8 cellular contexts compared by ENCODE assay signal in the genomic region with DNA sequence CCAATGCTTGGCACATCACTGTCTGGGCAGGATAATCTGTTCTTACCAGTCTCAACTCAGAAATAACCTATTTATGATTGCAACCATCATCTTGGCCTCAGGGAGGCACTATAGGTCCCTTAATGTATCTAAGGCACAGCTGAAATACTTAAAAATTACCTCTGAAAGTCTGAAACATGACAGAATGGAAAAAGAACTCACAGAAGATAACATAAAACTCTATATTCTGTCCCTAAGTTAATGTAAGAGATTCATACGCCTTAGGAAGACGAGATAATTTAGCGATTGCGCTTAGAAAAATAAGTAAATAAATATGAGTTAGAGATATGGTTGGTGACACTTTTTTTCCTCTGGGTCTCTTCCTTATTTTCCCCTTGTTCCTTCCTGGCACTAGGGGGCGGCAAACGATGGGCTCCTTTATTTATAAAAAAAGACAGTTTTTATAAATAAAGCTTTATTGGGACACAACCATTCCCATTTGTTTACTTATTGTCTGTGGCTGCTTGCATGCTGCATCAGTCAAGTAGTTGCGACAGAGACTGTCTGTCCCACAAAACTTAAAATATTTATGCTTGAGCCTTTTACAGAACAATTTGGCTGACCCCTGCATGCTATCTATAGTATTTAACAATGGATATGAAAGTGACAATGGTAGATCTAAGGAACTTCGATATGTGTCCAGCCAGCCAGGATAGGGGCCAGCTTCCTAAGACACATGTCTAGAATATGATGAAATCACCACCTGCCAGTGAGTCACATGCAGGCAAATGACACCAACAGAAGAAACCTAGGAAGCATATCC.
DNase-seq lines count a peak whose midpoint lies in the region; ATAC-seq, FAIRE-seq and TF ChIP-seq lines count a peak whose summit lies in the region.
"Had no signal": no experiment of that assay in that cellular context is flagged by ENCODE, and none has a peak within 500 bp of the region (broad histone marks: within the 10 kb centered on the region; RNA-seq: fewer than 3 reads in every experiment).

No MANE protein-coding gene starts in this region.

- H3K4me3 ChIP-seq in RWPE2 (ENCODE audit: severe bottlenecking) (no peak overlapping the region), neural cell (ENCODE audit: low read length) (no peak overlapping the region)

- peak; percentile 12 for FAIRE-seq in endometrium (lab: Jason Lieb, UNC)
- FAIRE-seq: colon had no signal

- TF ChIP-seq CTCF in RWPE2 (IDR thresholded peaks at IDR 0.05; ENCODE audit: poor library complexity, severe bottlenecking): peak; percentile 95
- TF ChIP-seq CTCF in neural cell (IDR thresholded peaks at IDR 0.05; ENCODE audit: poor library complexity, severe bottlenecking): peak; percentile 93

- peak; percentile 96 for TF ChIP-seq RAD21 in neural cell (conservative IDR thresholded peaks at IDR 0.05)

- H3K4me2 ChIP-seq in neural cell (ENCODE audit: low read length): no peak overlapping the region

- H2AFZ ChIP-seq in neural cell (ENCODE audit: low read depth, low read length): no peak overlapping the region

- H3K27ac ChIP-seq in RWPE2 (ENCODE audit: poor library complexity, severe bottlenecking): no peak overlapping the region
- H3K27ac ChIP-seq in neural cell (ENCODE audit: low read length): peak overlapping the region; percentile 25

- no peak overlapping the region for H3K9ac ChIP-seq in neural cell (ENCODE audit: low read length)

- no peaks in the 10 kb centered on the region for H3F3A ChIP-seq in neural cell (ENCODE audit: insufficient read depth, low read length, poor library complexity, severe bottlenecking)

- H3K27me3 ChIP-seq in RWPE2 (ENCODE audit: insufficient read depth, poor library complexity, severe bottlenecking): peaks cover 8% of the 10 kb centered on the region
- H3K27me3 ChIP-seq in neural cell (ENCODE audit: insufficient read depth, low read depth, low read length): no peaks in the 10 kb centered on the region

- H3K4me1 ChIP-seq in RWPE2 (ENCODE audit: insufficient read depth, poor library complexity, severe bottlenecking): peaks cover 6% of the 10 kb centered on the region

- no peaks in the 10 kb centered on the region for H4K20me1 ChIP-seq in neural cell (ENCODE audit: insufficient read depth)

- DNase-seq in ELR (ENCODE audit: low read depth): peak; percentile 77
- peak; percentile 73 for DNase-seq in KG1 (lab: John Stamatoyannopoulos, UW)
- DNase-seq in RWPE2 (ENCODE audit: low spot score): no peak
- no peak for DNase-seq in mesenteric fat pad (ENCODE audit: low spot score)

- H3K9me3 ChIP-seq in RWPE2 (ENCODE audit: severe bottlenecking) (no peaks in the 10 kb centered on the region), neural cell (ENCODE audit: low read length) (no peaks in the 10 kb centered on the region)

- peak; percentile 69 for ATAC-seq in GM21528 (IDR thresholded peaks at IDR 0.05; ENCODE audit: low FRiP score, unreplicated experiment)
- peak; percentile 54 for ATAC-seq in RWPE2 (ENCODE audit: low read depth)

- TF ChIP-seq EP300 in neural cell (conservative IDR thresholded peaks at IDR 0.05; ENCODE audit: poor library complexity, severe bottlenecking): no peak

- H3K9me2 ChIP-seq in neural cell (ENCODE audit: insufficient read depth, low read length): no peaks in the 10 kb centered on the region

- H3K36me3 ChIP-seq in RWPE2 (ENCODE audit: low read depth) (no peaks in the 10 kb centered on the region), neural cell (ENCODE audit: insufficient read depth, low read length) (no peaks in the 10 kb centered on the region)

- H3K79me2 ChIP-seq in neural cell (replicated peaks; ENCODE audit: insufficient read depth, low read length): no peaks in the 10 kb centered on the region

TF ChIP-seq in neural cell, 6 proteins besides CTCF, POLR2A, EP300 and RAD21:
- TF ChIP-seq EZH2 (IDR thresholded peaks at IDR 0.05; ENCODE audit: borderline replicate concordance, insufficient read depth, low read length, poor library complexity, severe bottlenecking): no peak
- TF ChIP-seq SMC3 (conservative IDR thresholded peaks at IDR 0.05; ENCODE audit: poor library complexity): peak; percentile 96
- TF ChIP-seq POLR2AphosphoS5 (IDR thresholded peaks at IDR 0.05): no peak
- no peak for TF ChIP-seq TAF1 (IDR thresholded peaks at IDR 0.05; ENCODE audit: low read depth)

Comparison
In these comparisons a context has a peak if more than half of its experiments do, and no peak if none do; other contexts are left out.
1. DNase-seq: peak in ELR (single experiment) and KG1 (single experiment); none in RWPE2 (single experiment) and mesenteric fat pad (single experiment).